In the genomic region with DNA sequence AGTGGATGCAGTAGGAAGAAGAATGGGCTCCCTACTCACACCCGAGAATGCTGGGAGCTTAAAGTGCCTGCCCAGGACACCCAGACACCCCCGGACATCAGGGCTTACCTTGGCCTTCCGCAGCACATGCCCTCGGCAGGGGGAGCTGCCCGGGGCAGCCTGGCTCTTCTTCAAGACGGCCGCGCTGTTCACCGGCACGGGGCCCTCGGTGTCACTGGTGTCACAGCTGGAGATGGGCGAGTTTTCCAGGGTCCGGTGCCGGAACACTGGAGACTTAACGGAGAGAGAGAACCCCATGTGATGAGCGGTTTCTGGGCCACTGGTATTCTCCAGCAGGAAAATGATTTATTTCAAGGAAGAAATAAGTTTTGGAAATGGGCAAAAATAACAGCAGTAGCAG, we compare ENCODE assay signal across 1 cellular context.
TF ChIP-seq lines count a peak whose summit lies in the region.

No MANE protein-coding gene starts in this region.

TF ChIP-seq in GM23338, 12 proteins besides CTCF, POLR2A, EP300 and RAD21 (continued from another document):
- TF ChIP-seq, protein P1, sequence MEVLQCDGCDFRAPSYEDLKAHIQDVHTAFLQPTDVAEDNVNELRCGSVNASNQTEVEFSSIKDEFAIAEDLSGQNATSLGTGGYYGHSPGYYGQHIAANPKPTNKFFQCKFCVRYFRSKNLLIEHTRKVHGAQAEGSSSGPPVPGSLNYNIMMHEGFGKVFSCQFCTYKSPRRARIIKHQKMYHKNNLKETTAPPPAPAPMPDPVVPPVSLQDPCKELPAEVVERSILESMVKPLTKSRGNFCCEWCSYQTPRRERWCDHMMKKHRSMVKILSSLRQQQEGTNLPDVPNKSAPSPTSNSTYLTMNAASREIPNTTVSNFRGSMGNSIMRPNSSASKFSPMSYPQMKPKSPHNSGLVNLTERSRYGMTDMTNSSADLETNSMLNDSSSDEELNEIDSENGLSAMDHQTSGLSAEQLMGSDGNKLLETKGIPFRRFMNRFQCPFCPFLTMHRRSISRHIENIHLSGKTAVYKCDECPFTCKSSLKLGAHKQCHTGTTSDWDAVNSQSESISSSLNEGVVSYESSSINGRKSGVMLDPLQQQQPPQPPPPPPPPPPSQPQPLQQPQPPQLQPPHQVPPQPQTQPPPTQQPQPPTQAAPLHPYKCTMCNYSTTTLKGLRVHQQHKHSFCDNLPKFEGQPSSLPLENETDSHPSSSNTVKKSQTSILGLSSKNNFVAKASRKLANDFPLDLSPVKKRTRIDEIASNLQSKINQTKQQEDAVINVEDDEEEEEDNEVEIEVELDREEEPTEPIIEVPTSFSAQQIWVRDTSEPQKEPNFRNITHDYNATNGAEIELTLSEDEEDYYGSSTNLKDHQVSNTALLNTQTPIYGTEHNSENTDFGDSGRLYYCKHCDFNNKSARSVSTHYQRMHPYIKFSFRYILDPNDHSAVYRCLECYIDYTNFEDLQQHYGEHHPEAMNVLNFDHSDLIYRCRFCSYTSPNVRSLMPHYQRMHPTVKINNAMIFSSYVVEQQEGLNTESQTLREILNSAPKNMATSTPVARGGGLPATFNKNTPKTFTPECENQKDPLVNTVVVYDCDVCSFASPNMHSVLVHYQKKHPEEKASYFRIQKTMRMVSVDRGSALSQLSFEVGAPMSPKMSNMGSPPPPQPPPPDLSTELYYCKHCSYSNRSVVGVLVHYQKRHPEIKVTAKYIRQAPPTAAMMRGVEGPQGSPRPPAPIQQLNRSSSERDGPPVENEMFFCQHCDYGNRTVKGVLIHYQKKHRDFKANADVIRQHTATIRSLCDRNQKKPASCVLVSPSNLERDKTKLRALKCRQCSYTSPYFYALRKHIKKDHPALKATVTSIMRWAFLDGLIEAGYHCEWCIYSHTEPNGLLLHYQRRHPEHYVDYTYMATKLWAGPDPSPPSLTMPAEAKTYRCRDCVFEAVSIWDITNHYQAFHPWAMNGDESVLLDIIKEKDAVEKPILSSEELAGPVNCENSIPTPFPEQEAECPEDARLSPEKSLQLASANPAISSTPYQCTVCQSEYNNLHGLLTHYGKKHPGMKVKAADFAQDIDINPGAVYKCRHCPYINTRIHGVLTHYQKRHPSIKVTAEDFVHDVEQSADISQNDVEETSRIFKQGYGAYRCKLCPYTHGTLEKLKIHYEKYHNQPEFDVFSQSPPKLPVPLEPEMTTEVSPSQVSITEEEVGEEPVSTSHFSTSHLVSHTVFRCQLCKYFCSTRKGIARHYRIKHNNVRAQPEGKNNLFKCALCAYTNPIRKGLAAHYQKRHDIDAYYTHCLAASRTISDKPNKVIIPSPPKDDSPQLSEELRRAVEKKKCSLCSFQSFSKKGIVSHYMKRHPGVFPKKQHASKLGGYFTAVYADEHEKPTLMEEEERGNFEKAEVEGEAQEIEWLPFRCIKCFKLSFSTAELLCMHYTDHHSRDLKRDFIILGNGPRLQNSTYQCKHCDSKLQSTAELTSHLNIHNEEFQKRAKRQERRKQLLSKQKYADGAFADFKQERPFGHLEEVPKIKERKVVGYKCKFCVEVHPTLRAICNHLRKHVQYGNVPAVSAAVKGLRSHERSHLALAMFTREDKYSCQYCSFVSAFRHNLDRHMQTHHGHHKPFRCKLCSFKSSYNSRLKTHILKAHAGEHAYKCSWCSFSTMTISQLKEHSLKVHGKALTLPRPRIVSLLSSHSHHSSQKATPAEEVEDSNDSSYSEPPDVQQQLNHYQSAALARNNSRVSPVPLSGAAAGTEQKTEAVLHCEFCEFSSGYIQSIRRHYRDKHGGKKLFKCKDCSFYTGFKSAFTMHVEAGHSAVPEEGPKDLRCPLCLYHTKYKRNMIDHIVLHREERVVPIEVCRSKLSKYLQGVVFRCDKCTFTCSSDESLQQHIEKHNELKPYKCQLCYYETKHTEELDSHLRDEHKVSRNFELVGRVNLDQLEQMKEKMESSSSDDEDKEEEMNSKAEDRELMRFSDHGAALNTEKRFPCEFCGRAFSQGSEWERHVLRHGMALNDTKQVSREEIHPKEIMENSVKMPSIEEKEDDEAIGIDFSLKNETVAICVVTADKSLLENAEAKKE (CRISPR knock-in tag; IDR thresholded peaks at IDR 0.05) = no peak
- no peak for TF ChIP-seq STAT1 (IDR thresholded peaks at IDR 0.05; ENCODE audit: unreplicated experiment)
- TF ChIP-seq ZNF331 (CRISPR knock-in tag; IDR thresholded peaks at IDR 0.05; ENCODE audit: low read depth) = no peak
- TF ChIP-seq REST (IDR thresholded peaks at IDR 0.05; ENCODE audit: unreplicated experiment) = no peak
- no peak for TF ChIP-seq NANOG (IDR thresholded peaks at IDR 0.05; ENCODE audit: borderline replicate concordance)
TF ChIP-seq in GM23338: peak in this region for 0.
